Comparison of ENCODE assay signal across 8 cellular contexts in genomic region chr6:110415297-110415916, GRCh38. TPM values are rescaled to one million over a fixed set of nuclear protein-coding genes. Genes with fewer than 3 reads are reported as not detected.
DNase-seq lines count a peak whose midpoint lies in the region; ATAC-seq and TF ChIP-seq lines count a peak whose summit lies in the region.

A gene with protein sequence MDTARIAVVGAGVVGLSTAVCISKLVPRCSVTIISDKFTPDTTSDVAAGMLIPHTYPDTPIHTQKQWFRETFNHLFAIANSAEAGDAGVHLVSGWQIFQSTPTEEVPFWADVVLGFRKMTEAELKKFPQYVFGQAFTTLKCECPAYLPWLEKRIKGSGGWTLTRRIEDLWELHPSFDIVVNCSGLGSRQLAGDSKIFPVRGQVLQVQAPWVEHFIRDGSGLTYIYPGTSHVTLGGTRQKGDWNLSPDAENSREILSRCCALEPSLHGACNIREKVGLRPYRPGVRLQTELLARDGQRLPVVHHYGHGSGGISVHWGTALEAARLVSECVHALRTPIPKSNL (minus strand): TSS chr6:110415575. CDS start chr6:110413462, 2,113 bp downstream.

- no peaks in the 10 kb centered on the region for H3K9me3 Mint-ChIP-seq in naive thymus-derived CD8-positive, alpha-beta T cell

- POLR2A ChIA-PET in naive thymus-derived CD8-positive, alpha-beta T cell (lab: Charles Lee) = no interaction called here

- no peak within 1 kb of the TSS for H2AFZ ChIP-seq in hepatocyte

- no peaks in the 10 kb centered on the region for H3K9me3 ChIP-seq in SJCRH30 (replicated peaks)
- no peaks in the 10 kb centered on the region for H3K9me3 ChIP-seq in hepatocyte (ENCODE audit: low read depth)

- H3K4me3 ChIP-seq in SJCRH30 = peak within 1 kb of the TSS; percentile 40
- H3K4me3 ChIP-seq in hepatocyte = no peak within 1 kb of the TSS

- H3K9me2 ChIP-seq in hepatocyte (replicated peaks; ENCODE audit: insufficient read depth) = no peaks in the 10 kb centered on the region

- peak within 1 kb of the TSS in 4 of 10 donors; percentile 12 to 45 (median 30) for H3K4me3 Mint-ChIP-seq in naive thymus-derived CD8-positive, alpha-beta T cell

- H3K27ac Mint-ChIP-seq in naive thymus-derived CD8-positive, alpha-beta T cell = peak within 1 kb of the TSS in 2 of 10 donors; percentile 12 to 25

- H3K4me2 ChIP-seq in hepatocyte = no peak within 1 kb of the TSS

- no peak for TF ChIP-seq CTCF in hepatocyte (IDR thresholded peaks at IDR 0.05; ENCODE audit: poor library complexity)

- peaks cover 5 to 10% (median 7%) of the 10 kb centered on the region in 5 donors for H3K27me3 Mint-ChIP-seq in naive thymus-derived CD8-positive, alpha-beta T cell

- H3K4me1 ChIP-seq in SJCRH30 = peaks cover 4% of the 10 kb centered on the region; the same call in 1 of the 2 replicates
- H3K4me1 ChIP-seq in hepatocyte (ENCODE audit: insufficient read depth) = peaks cover 21% of the 10 kb centered on the region

- peaks cover 1 to 11% (median 7%) of the 10 kb centered on the region in 4 donors for H3K4me1 Mint-ChIP-seq in naive thymus-derived CD8-positive, alpha-beta T cell

- H3K27ac ChIP-seq in SJCRH30 (no peak within 1 kb of the TSS), hepatocyte (no peak within 1 kb of the TSS)

- H3K36me3 ChIP-seq in SJCRH30 (no peaks in the 10 kb centered on the region), hepatocyte (replicated peaks; ENCODE audit: insufficient read depth, low read depth) (no peaks in the 10 kb centered on the region)

- ATAC-seq in GM18870 (IDR thresholded peaks at IDR 0.05; ENCODE audit: unreplicated experiment) = peak; percentile 48
- no peak for ATAC-seq in GM21723 (IDR thresholded peaks at IDR 0.05; ENCODE audit: unreplicated experiment)
- no peak for ATAC-seq in naive thymus-derived CD8-positive, alpha-beta T cell

- 89% methylated on average over 10 of the region's 10 CpGs for WGBS in hepatocyte (ENCODE audit: low lambda C conversion rate, missing lambda C conversion rate)

- H3K27me3 ChIP-seq in SJCRH30 (no peaks in the 10 kb centered on the region), hepatocyte (no peaks in the 10 kb centered on the region)

- no peaks in the 10 kb centered on the region for H4K20me1 ChIP-seq in hepatocyte (ENCODE audit: insufficient read depth, poor library complexity, severe bottlenecking)

- peak in 1 of 2 experiments; percentile 30 for DNase-seq in SJCRH30
- DNase-seq in fibroblast of peridontal ligament (ENCODE audit: extremely low read depth) = peak; percentile 28
- peak; percentile 23 to 93 (median 78) for DNase-seq in nucleus accumbens (lab: John Stamatoyannopoulos, UW)
- DNase-seq in NCI-H1105 (lab: John Stamatoyannopoulos, UW) = no peak
- DNase-seq in hepatocyte (ENCODE audit: low spot score) = no peak
- no peak for DNase-seq in naive thymus-derived CD8-positive, alpha-beta T cell

- no peaks in the 10 kb centered on the region for H3K79me2 ChIP-seq in hepatocyte

- no peaks in the 10 kb centered on the region for H3K36me3 Mint-ChIP-seq in naive thymus-derived CD8-positive, alpha-beta T cell

RNA-seq across cellular contexts. Expression of the gene that starts here (rescaled TPM):
- total RNA-seq in SJCRH30 (2014; rRNA removed; shearing (Covaris generic)) = 0.14 and 0.43 TPM in 2 replicates
- 0.08 and 0.20 TPM in 2 replicates for total RNA-seq in hepatocyte
- polyA plus RNA-seq in hepatocyte = 0.39 TPM in 1 of 2 replicates, not detected in the other
- total RNA-seq in naive thymus-derived CD8-positive, alpha-beta T cell = not detected
- polyA plus RNA-seq in naive thymus-derived CD8-positive, alpha-beta T cell = not detected

Comparison
In these comparisons a context has a peak if more than half of its experiments do, and no peak if none do; other contexts are left out.
1. DNase-seq: peak in fibroblast of peridontal ligament (single experiment) and nucleus accumbens (56 of 56); none in NCI-H1105 (single experiment), hepatocyte (single experiment) and naive thymus-derived CD8-positive, alpha-beta T cell (0 of 10).